Comparison of ENCODE assay signal across 8 cellular contexts in genomic region chr1:23790696-23791433, GRCh38. TPM values are rescaled to one million over a fixed set of nuclear protein-coding genes. Genes with fewer than 3 reads are reported as not detected.
DNase-seq lines count a peak whose midpoint lies in the region; ATAC-seq, FAIRE-seq and TF ChIP-seq lines count a peak whose summit lies in the region.

TSS of gene LYPLA2 (plus strand) at chr1:23791145. CDS start at chr1:23792683, 1,538 bp downstream.

- 1% methylated on average over 35 to 45 of the region's 45 CpGs for WGBS in pancreas, 2 donors
- WGBS in thymus, result 2% methylated on average over 45 of the region's 45 CpGs

- H3K27me3 Mint-ChIP-seq in activated naive CD8-positive, alpha-beta T cell treated with anti-CD3 and anti-CD28 coated beads, Interleukin-2, amount 10 ng/mL, durations not matched to agents 7 days and 5 days, result no peaks in the 10 kb centered on the region

- DNase-seq in HCEC 1CT (peak; percentile 92), NB4 (ENCODE audit: low read depth) (peak; percentile 92), SW 1271 (lab: John Stamatoyannopoulos, UW) (peak; percentile 72 to 80), head of caudate nucleus (peak; percentile 93 to 99 (median 97)), pancreas (peak; percentile 90 to 97 (median 92))
- DNase-seq in activated naive CD8-positive, alpha-beta T cell treated with anti-CD3 and anti-CD28 coated beads, Interleukin-2, amount 10 ng/mL, durations not matched to agents 7 days and 5 days, result peak; percentile 87

- H3K4me1 ChIP-seq in pancreas, result peaks cover 0 to 12% (median 5%) of the 10 kb centered on the region in 3 donors
- peaks cover 13% of the 10 kb centered on the region for H3K4me1 ChIP-seq in thymus (ENCODE audit: control insufficient read depth, insufficient read depth, low read length)

- H3K4me3 ChIP-seq in NB4 (ENCODE audit: low read depth, low read length) (peak within 1 kb of the TSS; percentile 86), pancreas (peak within 1 kb of the TSS; percentile 51 to 76 (median 61)), thymus (ENCODE audit: low read length) (peak within 1 kb of the TSS; percentile 87)

- peak within 1 kb of the TSS; percentile 98 for H3K27ac Mint-ChIP-seq in activated naive CD8-positive, alpha-beta T cell treated with anti-CD3 and anti-CD28 coated beads, Interleukin-2, amount 10 ng/mL, durations not matched to agents 7 days and 5 days

- POLR2A ChIA-PET in activated naive CD8-positive, alpha-beta T cell treated with anti-CD3 and anti-CD28 coated beads, Interleukin-2, amount 10 ng/mL, durations not matched to agents 7 days and 5 days (lab: Charles Lee), result interaction anchor here (0.7 to 3.9 kb wide), 8 partner anchors 10 to 263 kb away, joined by 3 to 62 read pairs (median 4); partner anchors contain the start of genes ELOA, GALE, HMGCL and PITHD1

- H3K36me3 ChIP-seq in pancreas (peaks cover 0 to 17% (median 10%) of the 10 kb centered on the region in 3 donors), thymus (ENCODE audit: control insufficient read depth, insufficient read depth) (peaks cover 40% of the 10 kb centered on the region)

- ATAC-seq in activated naive CD8-positive, alpha-beta T cell treated with anti-CD3 and anti-CD28 coated beads, Interleukin-2, amount 10 ng/mL, durations not matched to agents 7 days and 5 days (ENCODE audit: low read depth), result peak; percentile 92
- peak; percentile 91 to 96 (median 94) for ATAC-seq in pancreas

- FAIRE-seq in G401.6 (lab: Jason Lieb, UNC) (peak; percentile 93), pancreas (lab: Jason Lieb, UNC) (no peak)

- H3K9me3 Mint-ChIP-seq in activated naive CD8-positive, alpha-beta T cell treated with anti-CD3 and anti-CD28 coated beads, Interleukin-2, amount 10 ng/mL, durations not matched to agents 7 days and 5 days, result no peaks in the 10 kb centered on the region

- peaks cover 31% of the 10 kb centered on the region for H3K36me3 Mint-ChIP-seq in activated naive CD8-positive, alpha-beta T cell treated with anti-CD3 and anti-CD28 coated beads, Interleukin-2, amount 10 ng/mL, durations not matched to agents 7 days and 5 days

- H3K27ac ChIP-seq in pancreas (peak within 1 kb of the TSS in 2 of 4 donors; percentile 6 to 17), thymus (ENCODE audit: low read depth) (peak within 1 kb of the TSS; percentile 82)

- H3K4me3 Mint-ChIP-seq in activated naive CD8-positive, alpha-beta T cell treated with anti-CD3 and anti-CD28 coated beads, Interleukin-2, amount 10 ng/mL, durations not matched to agents 7 days and 5 days, result peak within 1 kb of the TSS; percentile 98

- H3K9me3 ChIP-seq in pancreas (no peaks in the 10 kb centered on the region), thymus (ENCODE audit: control insufficient read depth) (no peaks in the 10 kb centered on the region)

- TF ChIP-seq CTCF in NB4 (IDR thresholded peaks at IDR 0.05; ENCODE audit: low read depth, low read length) (no peak), pancreas (IDR thresholded peaks at IDR 0.05) (no peak)

- peaks cover 12% of the 10 kb centered on the region for H3K4me1 Mint-ChIP-seq in activated naive CD8-positive, alpha-beta T cell treated with anti-CD3 and anti-CD28 coated beads, Interleukin-2, amount 10 ng/mL, durations not matched to agents 7 days and 5 days

- peak; percentile 39 for TF ChIP-seq POLR2A in NB4 (IDR thresholded peaks at IDR 0.05; ENCODE audit: extremely low read depth, insufficient read length)

- H3K27me3 ChIP-seq in pancreas (no peaks in the 10 kb centered on the region), thymus (ENCODE audit: control insufficient read depth, insufficient read depth) (no peaks in the 10 kb centered on the region)

- intact Hi-C loops in head of caudate nucleus (cut with DNase I) (no loop called here), pancreas (cut with DNase I) (no loop called here)

RNA-seq across cellular contexts. Expression of gene LYPLA2, which starts in this region (rescaled TPM):
- 10 to 100 TPM; 67.0 to 82.5 TPM for total RNA-seq in activated naive CD8-positive, alpha-beta T cell treated with anti-CD3 and anti-CD28 coated beads, Interleukin-2, amount 10 ng/mL, durations not matched to agents 7 days and 5 days
- 10 to 100 TPM; 13.6 to 31.3 (median 21.6) TPM for total RNA-seq in pancreas
- polyA plus RNA-seq in pancreas (10 to 100 TPM; 37.0 to 45.4 TPM), thymus (57.7 TPM)
